ENCODE assay signal across 21 cellular contexts in the genomic region with DNA sequence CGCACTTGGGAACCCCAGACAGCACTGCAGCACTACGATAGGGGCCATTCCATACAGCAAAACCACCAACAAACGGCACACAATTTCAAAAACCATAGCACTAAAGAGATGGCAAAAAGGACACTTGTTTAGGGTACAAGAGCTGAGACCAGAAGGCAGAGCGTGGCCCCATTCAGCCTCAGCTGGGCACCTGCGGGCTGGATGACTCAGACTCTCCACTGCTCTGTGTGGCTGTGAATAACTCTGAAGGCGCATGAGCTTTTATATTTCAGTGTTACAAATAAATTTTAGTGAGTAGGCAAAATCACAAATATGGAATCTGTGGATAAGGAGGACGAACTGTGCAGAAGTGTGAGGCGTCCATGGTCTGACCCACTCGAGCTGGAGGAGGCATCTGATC.
"Had no signal": no experiment of that assay in that cellular context is flagged by ENCODE, and none has a peak within 500 bp of the region (broad histone marks: within the 10 kb centered on the region; RNA-seq: fewer than 3 reads in every experiment).

No MANE protein-coding gene starts in this region.

- H3K36me3 Mint-ChIP-seq: immature natural killer cell had no signal

- ATAC-seq: effector memory CD8-positive, alpha-beta T cell; gastroesophageal sphincter; left cardiac atrium; right lobe of liver had no signal

- H3K4me3 ChIP-seq: esophagus squamous epithelium, gastroesophageal sphincter, left ventricle myocardium inferior, lung, prostate gland, right lobe of liver, skin epidermis, stomach had no signal

- H3K4me3 Mint-ChIP-seq: central memory CD8-positive, alpha-beta T cell; effector memory CD8-positive, alpha-beta T cell; immature natural killer cell; naive B cell; nephron; type B pancreatic cell had no signal

- H3K27me3 Mint-ChIP-seq: type B pancreatic cell had no signal

- H3K27ac ChIP-seq: esophagus squamous epithelium, left ventricle myocardium inferior, parathyroid adenoma, prostate gland, right lobe of liver, skin epidermis, stomach had no signal

- H3K9me3 ChIP-seq: prostate gland had no signal

- DNase-seq: effector memory CD8-positive, alpha-beta T cell; esophagus squamous epithelium; foreskin fibroblast; glutamatergic neuron; immature natural killer cell; left cardiac atrium; left ventricle myocardium inferior; mesenchymal stem cell; midbrain; naive B cell; stimulated activated naive CD4-positive, alpha-beta T cell; stomach had no signal

- H3K4me1 ChIP-seq: esophagus squamous epithelium, gastroesophageal sphincter, left ventricle myocardium inferior, parathyroid adenoma, prostate gland, right lobe of liver, stomach had no signal

- H3K27me3 ChIP-seq: gastroesophageal sphincter, right lobe of liver, stomach had no signal

- H3K36me3 ChIP-seq: esophagus squamous epithelium, gastroesophageal sphincter, left ventricle myocardium inferior, prostate gland, right lobe of liver, stomach had no signal

- H3K4me1 Mint-ChIP-seq: central memory CD8-positive, alpha-beta T cell; immature natural killer cell; naive B cell; nephron had no signal

- H3K27ac Mint-ChIP-seq: effector memory CD8-positive, alpha-beta T cell; immature natural killer cell; naive B cell; nephron; type B pancreatic cell had no signal
